ENCODE assay signal across 9 cellular contexts in the genomic region with DNA sequence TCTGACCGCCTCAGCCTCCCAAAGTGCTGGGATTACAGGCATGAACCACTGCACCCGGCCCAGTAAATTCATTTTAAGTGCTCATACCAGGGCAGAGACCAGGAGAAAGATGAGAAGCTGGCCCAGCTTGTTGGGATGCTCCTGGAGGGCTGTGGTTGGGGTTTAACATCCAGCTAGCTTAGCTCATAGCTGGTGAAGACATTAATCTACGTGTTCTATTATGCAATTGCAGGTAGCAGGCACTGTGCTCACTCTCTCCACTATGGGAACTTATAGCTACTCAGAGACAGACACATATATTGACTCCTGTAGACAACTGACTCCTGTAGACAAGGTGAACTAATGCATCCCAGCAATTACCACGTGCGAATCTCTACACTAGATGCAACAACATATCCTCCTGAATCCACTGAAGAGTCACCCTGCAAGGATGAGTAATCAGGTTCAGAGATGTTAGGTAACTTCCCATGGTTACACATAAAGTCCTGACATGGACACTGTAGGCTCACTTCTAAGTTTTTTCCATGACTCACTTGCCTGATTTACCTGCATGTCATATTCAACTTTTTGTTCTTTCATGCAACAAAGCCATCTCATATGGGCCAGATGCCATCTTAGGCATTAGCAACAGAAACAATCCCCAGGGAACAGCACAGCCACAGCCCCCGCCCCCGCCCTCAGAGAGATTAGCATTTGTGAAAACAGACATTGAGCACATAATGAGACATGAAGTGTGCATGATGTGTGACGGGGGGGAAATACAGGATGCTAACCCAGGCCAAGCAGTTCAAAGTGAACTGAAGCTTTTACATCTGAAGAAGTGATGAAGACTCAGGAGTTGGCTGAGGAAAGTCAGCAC. TPM values are rescaled to one million over a fixed set of nuclear protein-coding genes. Genes with fewer than 3 reads are reported as not detected.
A peak's percentile ranks its signal among the peaks of the same experiment; 100 is the strongest.
DNase-seq lines count a peak whose midpoint lies in the region; ATAC-seq and TF ChIP-seq lines count a peak whose summit lies in the region.
"Had no signal": no experiment of that assay in that cellular context is flagged by ENCODE, and none has a peak within 500 bp of the region (broad histone marks: within the 10 kb centered on the region; RNA-seq: fewer than 3 reads in every experiment).

No MANE protein-coding gene starts in this region.

- H3K9me3 ChIP-seq in spleen (no peaks in the 10 kb centered on the region), Caco-2 (no peaks in the 10 kb centered on the region)
- H3K9me3 ChIP-seq: SJSA1 had no signal

- ATAC-seq in GM18511 (IDR thresholded peaks at IDR 0.05; ENCODE audit: unreplicated experiment) (peak; percentile 79), HG02852 (IDR thresholded peaks at IDR 0.05; ENCODE audit: unreplicated experiment) (peak; percentile 69)

- TF ChIP-seq CTCF in kidney epithelial cell (IDR thresholded peaks at IDR 0.05; ENCODE audit: insufficient read depth, low read length, poor library complexity, severe bottlenecking), result no peak
- no peak for TF ChIP-seq CTCF in spleen (IDR thresholded peaks at IDR 0.05 in 8 of 11, conservative IDR thresholded peaks at IDR 0.05 in 3 of 11)
- no peak for TF ChIP-seq CTCF in Caco-2 (IDR thresholded peaks at IDR 0.05; ENCODE audit: insufficient read depth in 1 of 2, low read depth in 1 of 2, low read length in 1 of 2, severe bottlenecking in 1 of 2, unreplicated experiment in 1 of 2)

- BruUV-seq in Caco-2 (replicated peaks; lab: Mats Ljungman, UMichigan), result no TSS peak

- H3K4me1 Mint-ChIP-seq in T-helper 2 cell treated with Interferon-gamma antibody and Interleukin-4, amounts not matched to agents 5 μg/mL and 100 μg/mL, for 36 hours (ENCODE audit: low read depth), result no peaks in the 10 kb centered on the region
- H3K4me1 Mint-ChIP-seq in Caco-2 (ENCODE audit: low read depth, unreplicated experiment), result peaks cover 6% of the 10 kb centered on the region

- POLR2A ChIA-PET in Caco-2 (lab: Charles Lee), result no interaction called here

- H3K27ac Mint-ChIP-seq in T-helper 2 cell treated with Interferon-gamma antibody and Interleukin-4, amounts not matched to agents 5 μg/mL and 100 μg/mL, for 36 hours, result no peak overlapping the region
- no peak overlapping the region for H3K27ac Mint-ChIP-seq in Caco-2 (ENCODE audit: unreplicated experiment)

- H3K9me3 Mint-ChIP-seq in T-helper 2 cell treated with Interferon-gamma antibody and Interleukin-4, amounts not matched to agents 5 μg/mL and 100 μg/mL, for 36 hours, result no peaks in the 10 kb centered on the region
- no peaks in the 10 kb centered on the region for H3K9me3 Mint-ChIP-seq in Caco-2 (ENCODE audit: unreplicated experiment)

- peak; percentile 30 for DNase-seq in T-helper 2 cell treated with Interferon-gamma antibody and Interleukin-4, amounts not matched to agents 5 μg/mL and 100 μg/mL, for 36 hours (ENCODE audit: low spot score)
- DNase-seq in kidney epithelial cell (ENCODE audit: low read depth) (peak; percentile 59), spleen (no peak), NCI-H345 (lab: John Stamatoyannopoulos, UW) (no peak), Caco-2 (no peak), Kasumi-1 (lab: John Stamatoyannopoulos, UW) (no peak)

- no peak overlapping the region for H3K4me3 Mint-ChIP-seq in T-helper 2 cell treated with Interferon-gamma antibody and Interleukin-4, amounts not matched to agents 5 μg/mL and 100 μg/mL, for 36 hours
- H3K4me3 Mint-ChIP-seq in Caco-2 (ENCODE audit: unreplicated experiment), result no peak overlapping the region

- H3K4me1 ChIP-seq in spleen, result peaks cover 0 to 20% (median 0%) of the 10 kb centered on the region in 6 donors
- H3K4me1 ChIP-seq in Caco-2, result 0 out of 2 replicates have a peak, but pooled peaks cover under 1% of the 10 kb centered on the region
- H3K4me1 ChIP-seq: SJSA1 had no signal

- H3K27me3 Mint-ChIP-seq in T-helper 2 cell treated with Interferon-gamma antibody and Interleukin-4, amounts not matched to agents 5 μg/mL and 100 μg/mL, for 36 hours (ENCODE audit: low read depth), result peaks cover 4% of the 10 kb centered on the region
- peaks cover 4% of the 10 kb centered on the region for H3K27me3 Mint-ChIP-seq in Caco-2 (ENCODE audit: insufficient read depth, unreplicated experiment)

- TF ChIP-seq POLR2A in spleen (IDR thresholded peaks at IDR 0.05), result no peak

- CTCF ChIA-PET in Caco-2 (lab: Charles Lee), result no interaction called here

- peaks cover 25% of the 10 kb centered on the region for H3K36me3 Mint-ChIP-seq in T-helper 2 cell treated with Interferon-gamma antibody and Interleukin-4, amounts not matched to agents 5 μg/mL and 100 μg/mL, for 36 hours (ENCODE audit: low read depth)
- H3K36me3 Mint-ChIP-seq in Caco-2 (ENCODE audit: insufficient read depth, unreplicated experiment), result peaks cover 21% of the 10 kb centered on the region

- H3K27me3 ChIP-seq in kidney epithelial cell (ENCODE audit: control insufficient read depth, insufficient read depth, low read length) (no peaks in the 10 kb centered on the region), spleen (replicated peaks in 1 of 7) (no peaks in the 10 kb centered on the region), Caco-2 (replicated peaks; ENCODE audit: control insufficient read depth, insufficient read depth, low read length) (no peaks in the 10 kb centered on the region)
- H3K27me3 ChIP-seq: SJSA1 had no signal

- peak overlapping the region in 4 of 8 donors; percentile 43 to 68 (median 58) for H3K27ac ChIP-seq in spleen
- H3K27ac ChIP-seq: SJSA1 had no signal

- H3K36me3 ChIP-seq in kidney epithelial cell (ENCODE audit: control insufficient read depth, insufficient read depth, low read length) (no peaks in the 10 kb centered on the region), spleen (peaks cover 4 to 46% (median 39%) of the 10 kb centered on the region in 6 donors), Caco-2 (ENCODE audit: control insufficient read depth, insufficient read depth, low read length) (peaks cover 2% of the 10 kb centered on the region)

- intact Hi-C loops in spleen (cut with DNase I; ENCODE audit: low total_unique reads) (no loop called here), Caco-2 (cut with micrococcal nuclease; ENCODE audit: unreplicated experiment) (no loop called here)

- H3K4me3 ChIP-seq in kidney epithelial cell (ENCODE audit: low read depth, low read length) (no peak overlapping the region), spleen (peak overlapping the region in 1 of 8 donors; percentile 13), Caco-2 (ENCODE audit: low read depth, low read length) (no peak overlapping the region)
- H3K4me3 ChIP-seq: SJSA1 had no signal

- WGBS in spleen, 5 donors, result 68 to 86% (median 72%) methylated on average over 8 of the region's 8 CpGs

RNA-seq across cellular contexts. Expression of a gene that starts 37.2 kb away (rescaled TPM):
- 10.3 and 17.7 TPM in 2 replicates for total RNA-seq in kidney epithelial cell
- total RNA-seq in spleen, result 10 to 100 TPM; 17.2 to 29.6 (median 19.3) TPM
- 1 to 10 TPM; 2.6 to 5.9 (median 3.6) TPM for polyA plus RNA-seq in spleen
- 54.4 and 59.0 TPM in 2 replicates for total RNA-seq in Caco-2 (2022)

Comparison
In these comparisons a context has a peak if more than half of its experiments do, and no peak if none do; other contexts are left out.
1. DNase-seq: peak in T-helper 2 cell treated with Interferon-gamma antibody and Interleukin-4, amounts not matched to agents 5 μg/mL and 100 μg/mL, for 36 hours (single experiment) and kidney epithelial cell (single experiment); none in spleen (single experiment), NCI-H345 (single experiment), Caco-2 (0 of 2) and Kasumi-1 (0 of 2).